8 cellular contexts compared by ENCODE assay signal in the genomic region with DNA sequence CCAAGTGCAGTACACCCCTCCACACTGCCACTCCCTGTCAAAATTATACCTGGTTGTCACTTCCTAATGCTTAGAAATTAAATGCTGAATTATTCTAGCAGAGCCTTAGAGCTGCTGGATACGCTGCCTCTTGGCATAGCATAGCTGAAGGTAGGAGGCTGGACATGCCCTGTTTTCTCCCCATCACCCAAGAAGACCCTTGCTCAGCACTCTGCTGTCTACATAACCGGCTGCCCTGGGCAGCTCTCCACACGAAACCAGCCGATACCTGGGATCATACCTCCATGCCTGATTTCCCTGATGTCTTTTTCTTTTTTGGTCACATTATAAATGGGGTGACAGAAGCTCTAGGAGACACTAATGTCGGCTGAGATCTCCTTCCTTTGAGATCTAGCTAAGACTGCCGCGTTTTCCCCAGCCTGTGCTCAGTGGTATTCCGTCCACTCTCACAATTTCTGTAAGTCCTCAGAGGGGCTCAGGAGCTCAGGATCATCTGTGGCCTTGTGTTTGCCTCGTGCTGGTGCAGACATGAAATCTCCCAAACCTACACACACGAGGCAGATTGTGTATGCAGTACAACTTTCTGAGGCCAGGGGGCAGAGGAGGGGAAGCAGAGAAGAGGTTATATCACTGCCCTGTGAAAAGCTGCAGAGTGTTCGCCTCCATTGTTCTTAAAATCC. TPM values are rescaled to one million over a fixed set of nuclear protein-coding genes. Genes with fewer than 3 reads are reported as not detected.
DNase-seq lines count a peak whose midpoint lies in the region; ATAC-seq and TF ChIP-seq lines count a peak whose summit lies in the region.

No MANE protein-coding gene starts in this region.

- peak; percentile 80 for TF ChIP-seq CTCF in cardiac muscle cell (IDR thresholded peaks at IDR 0.05; ENCODE audit: low read depth, low read length)
- TF ChIP-seq CTCF in psoas muscle (IDR thresholded peaks at IDR 0.05): peak; percentile 52

- no peaks in the 10 kb centered on the region for H3K9me3 ChIP-seq in cardiac muscle cell (ENCODE audit: low read depth)
- no peaks in the 10 kb centered on the region for H3K9me3 ChIP-seq in psoas muscle

- no peak overlapping the region for H3K27ac ChIP-seq in cardiac muscle cell
- H3K27ac ChIP-seq in psoas muscle: no peak overlapping the region

- no peak overlapping the region for H3K27ac Mint-ChIP-seq in T-helper 2 cell treated with Interferon-gamma antibody and Interleukin-4, amounts not matched to agents 5 μg/mL and 100 μg/mL, for 36 hours
- H3K27ac Mint-ChIP-seq in activated naive CD4-positive, alpha-beta T cell treated with anti-CD3 and anti-CD28 coated beads, Interleukin-2, amount 50 U/mL, for 72 hours: peak overlapping the region in 1 of 2 donors; percentile 35

- H3K4me1 ChIP-seq in cardiac muscle cell (ENCODE audit: low read depth) (no peaks in the 10 kb centered on the region), psoas muscle (no peaks in the 10 kb centered on the region)

- intact Hi-C loops in psoas muscle (cut with DNase I): loop anchor here in 1 of 2 donors (5.0 to 10.0 kb wide), 4 partner anchors 53 to 1635 kb away; a partner anchor contains a TSS

- H3K4me3 ChIP-seq in cardiac muscle cell (no peak overlapping the region), psoas muscle (no peak overlapping the region)

- no peak overlapping the region for H3K4me3 Mint-ChIP-seq in T-helper 2 cell treated with Interferon-gamma antibody and Interleukin-4, amounts not matched to agents 5 μg/mL and 100 μg/mL, for 36 hours

- H3K36me3 Mint-ChIP-seq in T-helper 2 cell treated with Interferon-gamma antibody and Interleukin-4, amounts not matched to agents 5 μg/mL and 100 μg/mL, for 36 hours (ENCODE audit: low read depth): no peaks in the 10 kb centered on the region
- no peaks in the 10 kb centered on the region for H3K36me3 Mint-ChIP-seq in activated naive CD4-positive, alpha-beta T cell treated with anti-CD3 and anti-CD28 coated beads, Interleukin-2, amount 50 U/mL, for 72 hours

- H3K27me3 ChIP-seq in cardiac muscle cell (no peaks in the 10 kb centered on the region), psoas muscle (ENCODE audit: insufficient read depth in 3 of 3, low read length in 2 of 3) (no peaks in the 10 kb centered on the region)

- peaks cover 4% of the 10 kb centered on the region for H3K27me3 Mint-ChIP-seq in T-helper 2 cell treated with Interferon-gamma antibody and Interleukin-4, amounts not matched to agents 5 μg/mL and 100 μg/mL, for 36 hours (ENCODE audit: low read depth)

- H3K9me3 Mint-ChIP-seq in T-helper 2 cell treated with Interferon-gamma antibody and Interleukin-4, amounts not matched to agents 5 μg/mL and 100 μg/mL, for 36 hours: no peaks in the 10 kb centered on the region
- no peaks in the 10 kb centered on the region for H3K9me3 Mint-ChIP-seq in activated naive CD4-positive, alpha-beta T cell treated with anti-CD3 and anti-CD28 coated beads, Interleukin-2, amount 50 U/mL, for 72 hours

- WGBS in psoas muscle, 3 donors: 61 to 63% (median 62%) methylated on average over 11 of the region's 11 CpGs

- peak in 4 of 5 experiments; percentile 30 to 76 (median 46) for DNase-seq in T-helper 2 cell
- no peak for DNase-seq in T-helper 2 cell treated with Interferon-gamma antibody and Interleukin-4, amounts not matched to agents 5 μg/mL and 100 μg/mL, for 36 hours (ENCODE audit: low spot score)
- DNase-seq in NAMALWA (ENCODE audit: low spot score): peak; percentile 86
- peak; percentile 96 for DNase-seq in SIG-M5 treated with dmso at 0.1 percent for 504 hours (lab: John Stamatoyannopoulos, UW; ENCODE audit: unreplicated experiment)
- peak in 1 of 2 donors; percentile 71 for DNase-seq in activated naive CD4-positive, alpha-beta T cell treated with anti-CD3 and anti-CD28 coated beads, Interleukin-2, amount 50 U/mL, for 72 hours (ENCODE audit: low spot score in 2 of 2)
- peak; percentile 74 to 79 for DNase-seq in cardiac muscle cell (ENCODE audit: low read depth in 1 of 2, low spot score in 1 of 2)
- no peak for DNase-seq in psoas muscle
- no peak for DNase-seq in ureter (ENCODE audit: low spot score)

- peak; percentile 61 to 86 for ATAC-seq in activated naive CD4-positive, alpha-beta T cell treated with anti-CD3 and anti-CD28 coated beads, Interleukin-2, amount 50 U/mL, for 72 hours
- peak in 3 of 4 donors; percentile 54 to 61 (median 56) for ATAC-seq in psoas muscle

- H3K4me1 Mint-ChIP-seq in T-helper 2 cell treated with Interferon-gamma antibody and Interleukin-4, amounts not matched to agents 5 μg/mL and 100 μg/mL, for 36 hours (ENCODE audit: low read depth): peaks cover 13% of the 10 kb centered on the region

- H3K36me3 ChIP-seq in cardiac muscle cell (no peaks in the 10 kb centered on the region), psoas muscle (ENCODE audit: insufficient read depth in 1 of 2, low read depth in 1 of 2) (no peaks in the 10 kb centered on the region)

RNA-seq across cellular contexts. Expression of a gene that starts 13.5 kb away (rescaled TPM):
- total RNA-seq in activated naive CD4-positive, alpha-beta T cell treated with anti-CD3 and anti-CD28 coated beads, Interleukin-2, amount 50 U/mL, for 72 hours: 100 to 1,000 TPM; 164 to 235 TPM
- total RNA-seq in cardiac muscle cell (2.7 and 7.3 TPM in 2 replicates), psoas muscle (1 to 10 TPM in 1 of 4 donors, under 1 TPM in 3; 0.48 to 1.2 (median 0.84) TPM), ureter (5.2 TPM)
- polyA plus RNA-seq in cardiac muscle cell (0.32 and 3.5 TPM in 2 replicates), psoas muscle (under 1 TPM; 0.40 to 0.94 (median 0.42) TPM)

RNA-seq across cellular contexts. Expression of a gene that starts 30.4 kb away (rescaled TPM):
- 10 to 100 TPM in 1 of 2 donors, 1 to 10 TPM in 1; 6.5 to 17.5 TPM for total RNA-seq in activated naive CD4-positive, alpha-beta T cell treated with anti-CD3 and anti-CD28 coated beads, Interleukin-2, amount 50 U/mL, for 72 hours
- 2.4 and 6.7 TPM in 2 replicates for total RNA-seq in cardiac muscle cell
- 6.8 and 9.4 TPM in 2 replicates for polyA plus RNA-seq in cardiac muscle cell
- 1 to 10 TPM; 1.4 to 3.6 (median 2.0) TPM for total RNA-seq in psoas muscle
- polyA plus RNA-seq in psoas muscle: 1 to 10 TPM in 1 of 3 donors, under 1 TPM in 2; 0.89 to 3.2 (median 0.98) TPM
- total RNA-seq in ureter: 9.2 TPM

RNA-seq across cellular contexts. Expression of a gene that starts 36.1 kb away (rescaled TPM):
- 100 to 1,000 TPM in 1 of 2 donors, 10 to 100 TPM in 1; 77.0 to 124 TPM for total RNA-seq in activated naive CD4-positive, alpha-beta T cell treated with anti-CD3 and anti-CD28 coated beads, Interleukin-2, amount 50 U/mL, for 72 hours
- total RNA-seq in cardiac muscle cell: 103 and 109 TPM in 2 replicates
- polyA plus RNA-seq in cardiac muscle cell: 22.9 and 26.3 TPM in 2 replicates
- 10 to 100 TPM; 46.1 to 65.4 (median 55.5) TPM for total RNA-seq in psoas muscle
- polyA plus RNA-seq in psoas muscle: 10 to 100 TPM; 38.3 to 50.9 (median 47.6) TPM
- total RNA-seq in ureter: 67.4 TPM

RNA-seq across cellular contexts. Expression of a gene that starts 54.0 kb away (rescaled TPM):
- 100 to 1,000 TPM; 269 to 288 TPM for total RNA-seq in activated naive CD4-positive, alpha-beta T cell treated with anti-CD3 and anti-CD28 coated beads, Interleukin-2, amount 50 U/mL, for 72 hours
- total RNA-seq in cardiac muscle cell (429 and 749 TPM in 2 replicates), psoas muscle (100 to 1,000 TPM; 635 to 891 (median 731) TPM), ureter (254 TPM)
- polyA plus RNA-seq in cardiac muscle cell (801 and 969 TPM in 2 replicates), psoas muscle (1,000 to 10,000 TPM in 2 of 3 donors, 100 to 1,000 TPM in 1; 795 to 1,354 (median 1,064) TPM)

Comparison
In these comparisons a context has a peak if more than half of its experiments do, and no peak if none do; other contexts are left out.
1. DNase-seq: peak in T-helper 2 cell (4 of 5), NAMALWA (single experiment), SIG-M5 treated with dmso at 0.1 percent for 504 hours (single experiment) and cardiac muscle cell (2 of 2); none in T-helper 2 cell treated with Interferon-gamma antibody and Interleukin-4, amounts not matched to agents 5 μg/mL and 100 μg/mL, for 36 hours (single experiment), psoas muscle (0 of 2) and ureter (single experiment).
2. RNA of a gene that starts 13.5 kb away (total RNA-seq): 164 to 235 TPM in activated naive CD4-positive, alpha-beta T cell treated with anti-CD3 and anti-CD28 coated beads, Interleukin-2, amount 50 U/mL, for 72 hours; 2.7 to 7.3 TPM in cardiac muscle cell, 5.2 TPM in ureter (single experiment) and 0.48 to 1.2 TPM in psoas muscle; every median in the first group is over 10 times any median in the second.